Comparison of ENCODE assay signal across 27 cellular contexts in the genomic region with DNA sequence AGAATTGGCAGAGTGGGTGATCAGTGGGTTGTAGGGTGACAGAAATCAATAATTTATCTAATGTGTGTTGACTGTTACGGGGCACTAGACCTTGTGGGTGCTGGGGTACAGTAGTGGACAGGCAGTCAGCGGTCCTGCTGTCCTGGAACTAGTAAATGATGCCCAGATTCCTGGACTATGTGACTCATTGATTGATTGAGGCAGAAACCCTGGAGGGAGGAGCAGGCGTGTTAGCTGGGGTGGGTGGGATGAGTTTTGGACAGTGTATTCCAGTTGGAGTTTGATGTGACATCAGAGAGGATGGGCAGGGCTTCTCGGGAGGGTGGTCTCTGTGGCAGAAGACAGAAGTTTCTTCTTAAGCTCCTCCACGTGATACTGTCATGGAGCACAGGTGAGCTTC. TPM values are rescaled to one million over a fixed set of nuclear protein-coding genes. Genes with fewer than 3 reads are reported as not detected.
A peak's percentile ranks its signal among the peaks of the same experiment; 100 is the strongest.
DNase-seq lines count a peak whose midpoint lies in the region; ATAC-seq, FAIRE-seq and TF ChIP-seq lines count a peak whose summit lies in the region.
"Had no signal": no experiment of that assay in that cellular context is flagged by ENCODE, and none has a peak within 500 bp of the region (broad histone marks: within the 10 kb centered on the region; RNA-seq: fewer than 3 reads in every experiment).

No MANE protein-coding gene starts in this region.

- no peak overlapping the region for H2AFZ ChIP-seq in astrocyte (ENCODE audit: low read depth, low read length)
- H2AFZ ChIP-seq in mesenchymal stem cell (ENCODE audit: low read depth, low read length): no peak overlapping the region
- H2AFZ ChIP-seq: GM23338 had no signal

- H3K23ac ChIP-seq in mesenchymal stem cell (ENCODE audit: low read length in 2 of 2): no peak overlapping the region

- POLR2A ChIA-PET in activated naive CD8-positive, alpha-beta T cell treated with anti-CD3 and anti-CD28 coated beads, Interleukin-2, amount 10 ng/mL, durations not matched to agents 7 days and 5 days (lab: Charles Lee): interaction anchor here (1.0 kb wide), 2 partner anchors 24 to 98 kb away, joined by 3 to 4 read pairs; a partner anchor contains a TSS

- H3K4me1 ChIP-seq in astrocyte (ENCODE audit: insufficient read depth, low read length): peaks cover 12% of the 10 kb centered on the region
- peaks cover 6% of the 10 kb centered on the region for H3K4me1 ChIP-seq in mesenchymal stem cell (ENCODE audit: control insufficient read depth, insufficient read depth, low read depth, low read length)
- H3K4me1 ChIP-seq: ascending aorta had no signal

- peaks cover 29% of the 10 kb centered on the region for H3K4me1 Mint-ChIP-seq in activated naive CD8-positive, alpha-beta T cell treated with anti-CD3 and anti-CD28 coated beads, Interleukin-2, amount 10 ng/mL, durations not matched to agents 7 days and 5 days
- H3K4me1 Mint-ChIP-seq in activated naive CD8-positive, alpha-beta T cell treated with anti-CD3 and anti-CD28 coated beads for 36 hours: peaks cover 9% of the 10 kb centered on the region
- H3K4me1 Mint-ChIP-seq in astrocyte (ENCODE audit: low read depth, unreplicated experiment): peaks cover 15% of the 10 kb centered on the region
- H3K4me1 Mint-ChIP-seq: GM23338 had no signal

- no peak overlapping the region for H2AK5ac ChIP-seq in mesenchymal stem cell (ENCODE audit: low read length, severe bottlenecking)

- no peak overlapping the region for H2BK15ac ChIP-seq in mesenchymal stem cell (ENCODE audit: low read depth, poor library complexity, severe bottlenecking)

- no peak for TF ChIP-seq CTCF in astrocyte (IDR thresholded peaks at IDR 0.05; ENCODE audit: insufficient read depth, low read depth, low read length)

- H3K79me1 ChIP-seq in mesenchymal stem cell (replicated peaks; ENCODE audit: low read length, poor library complexity, severe bottlenecking): peaks cover 4% of the 10 kb centered on the region

- peak overlapping the region; percentile 13 for H3K27ac Mint-ChIP-seq in activated naive CD8-positive, alpha-beta T cell treated with anti-CD3 and anti-CD28 coated beads, Interleukin-2, amount 10 ng/mL, durations not matched to agents 7 days and 5 days
- no peak overlapping the region for H3K27ac Mint-ChIP-seq in activated naive CD8-positive, alpha-beta T cell treated with anti-CD3 and anti-CD28 coated beads for 36 hours
- no peak overlapping the region for H3K27ac Mint-ChIP-seq in astrocyte (ENCODE audit: unreplicated experiment)
- H3K27ac Mint-ChIP-seq: activated CD4-positive, alpha-beta memory T cell treated with anti-CD3 and anti-CD28 coated beads for 36 hours; activated naive CD4-positive, alpha-beta T cell treated with anti-CD3 and anti-CD28 coated beads for 36 hours; GM23338; nephron had no signal

- H3K4me3 ChIP-seq in astrocyte (ENCODE audit: insufficient read depth, low read depth, low read length) (no peak overlapping the region), mesenchymal stem cell (ENCODE audit: insufficient read depth in 1 of 2, low read depth in 1 of 2, low read length in 2 of 2) (no peak overlapping the region)
- H3K4me3 ChIP-seq: ascending aorta, esophagus squamous epithelium, GM23338, left lung, stomach had no signal

- no peak overlapping the region for H4K91ac ChIP-seq in mesenchymal stem cell (ENCODE audit: low read length)

- H3K9ac ChIP-seq in astrocyte (ENCODE audit: low read length) (no peak overlapping the region), mesenchymal stem cell (ENCODE audit: low read length) (peak overlapping the region; percentile 68)

- peaks cover 36% of the 10 kb centered on the region for H3K36me3 Mint-ChIP-seq in activated naive CD8-positive, alpha-beta T cell treated with anti-CD3 and anti-CD28 coated beads, Interleukin-2, amount 10 ng/mL, durations not matched to agents 7 days and 5 days
- H3K36me3 Mint-ChIP-seq in activated naive CD8-positive, alpha-beta T cell treated with anti-CD3 and anti-CD28 coated beads for 36 hours: peaks cover 24% of the 10 kb centered on the region
- H3K36me3 Mint-ChIP-seq in astrocyte (ENCODE audit: low read depth, unreplicated experiment): peaks cover 19% of the 10 kb centered on the region

- no peak overlapping the region for H3K27ac ChIP-seq in astrocyte (ENCODE audit: low read depth, low read length)
- no peak overlapping the region for H3K27ac ChIP-seq in mesenchymal stem cell (ENCODE audit: low read length, poor library complexity, severe bottlenecking)
- H3K27ac ChIP-seq: ascending aorta, stomach had no signal

- H3K79me2 ChIP-seq in astrocyte (ENCODE audit: insufficient read depth, low read length): no peaks in the 10 kb centered on the region

- no peak overlapping the region for H4K8ac ChIP-seq in mesenchymal stem cell (ENCODE audit: low read length)

- FAIRE-seq in astrocyte (lab: Jason Lieb, UNC): no peak
- FAIRE-seq: A204.1 had no signal

- H2BK5ac ChIP-seq in mesenchymal stem cell (ENCODE audit: low read depth, low read length, poor library complexity, severe bottlenecking): no peak overlapping the region

- H2BK120ac ChIP-seq in mesenchymal stem cell (ENCODE audit: low read depth, low read length): no peak overlapping the region

- no peak overlapping the region for H3K14ac ChIP-seq in mesenchymal stem cell (ENCODE audit: low read length in 2 of 2)

- no peaks in the 10 kb centered on the region for H3K27me3 Mint-ChIP-seq in activated naive CD8-positive, alpha-beta T cell treated with anti-CD3 and anti-CD28 coated beads, Interleukin-2, amount 10 ng/mL, durations not matched to agents 7 days and 5 days
- H3K27me3 Mint-ChIP-seq in activated naive CD8-positive, alpha-beta T cell treated with anti-CD3 and anti-CD28 coated beads for 36 hours: no peaks in the 10 kb centered on the region
- H3K27me3 Mint-ChIP-seq in astrocyte (ENCODE audit: low read depth, unreplicated experiment): no peaks in the 10 kb centered on the region
- H3K27me3 Mint-ChIP-seq: activated CD4-positive, alpha-beta memory T cell treated with anti-CD3 and anti-CD28 coated beads for 36 hours had no signal

- WGBS in mesenchymal stem cell: 92% methylated on average over 4 of the region's 5 CpGs

- H3K9me3 ChIP-seq in astrocyte (ENCODE audit: insufficient read depth, low read depth, low read length): no peaks in the 10 kb centered on the region
- H3K9me3 ChIP-seq in mesenchymal stem cell (ENCODE audit: control insufficient read depth, low read length): no peaks in the 10 kb centered on the region
- H3K9me3 ChIP-seq: ascending aorta, esophagus squamous epithelium, left lung, stomach had no signal

- TF ChIP-seq POLR2A in erythroblast (IDR thresholded peaks at IDR 0.05; ENCODE audit: low read length): no peak

- H3K9me3 Mint-ChIP-seq in activated naive CD8-positive, alpha-beta T cell treated with anti-CD3 and anti-CD28 coated beads, Interleukin-2, amount 10 ng/mL, durations not matched to agents 7 days and 5 days: no peaks in the 10 kb centered on the region
- H3K9me3 Mint-ChIP-seq in activated naive CD8-positive, alpha-beta T cell treated with anti-CD3 and anti-CD28 coated beads for 36 hours: no peaks in the 10 kb centered on the region
- H3K9me3 Mint-ChIP-seq in astrocyte (ENCODE audit: unreplicated experiment): no peaks in the 10 kb centered on the region
- H3K9me3 Mint-ChIP-seq: activated CD4-positive, alpha-beta memory T cell treated with anti-CD3 and anti-CD28 coated beads for 36 hours; activated naive CD4-positive, alpha-beta T cell treated with anti-CD3 and anti-CD28 coated beads for 36 hours; GM23338; nephron had no signal

- no peak for DNase-seq in activated naive CD8-positive, alpha-beta T cell treated with anti-CD3 and anti-CD28 coated beads, Interleukin-2, amount 10 ng/mL, durations not matched to agents 7 days and 5 days
- DNase-seq in activated naive CD8-positive, alpha-beta T cell treated with anti-CD3 and anti-CD28 coated beads for 36 hours: no peak
- DNase-seq in astrocyte (ENCODE audit: low read depth): peak; percentile 33
- DNase-seq in mesenchymal stem cell: no peak
- DNase-seq in epidermal melanocyte (ENCODE audit: insufficient read length, low spot score): no peak
- DNase-seq in stimulated activated CD4-positive, alpha-beta T cell treated with anti-CD3 and anti-CD28 coated beads, Interleukin-1b, Interleukin-23, amount 100 ng/mL, for 48 hours: no peak
- no peak for DNase-seq in erythroblast (lab: John Stamatoyannopoulos, UW)
- DNase-seq: activated CD4-positive, alpha-beta memory T cell treated with anti-CD3 and anti-CD28 coated beads for 36 hours; activated naive CD4-positive, alpha-beta T cell treated with anti-CD3 and anti-CD28 coated beads for 36 hours; C1 segment of cervical spinal cord; effector CD8-positive, alpha-beta T cell; esophagus squamous epithelium; GDM1; head of caudate nucleus; KG1; left lung; midbrain; NCI-H1930; NCI-H345; stimulated activated CD4-positive, alpha-beta T cell treated with anti-CD3 and anti-CD28 coated beads, Interleukin-4, amount 100 ng/mL, for 24 hours; stomach; T-helper 2 cell had no signal

- H3K4ac ChIP-seq in mesenchymal stem cell (ENCODE audit: low read depth in 1 of 2, low read length in 2 of 2): no peak overlapping the region

- H3K27me3 ChIP-seq in astrocyte (ENCODE audit: insufficient read depth, low read length) (no peaks in the 10 kb centered on the region), mesenchymal stem cell (ENCODE audit: control insufficient read depth in 1 of 2, insufficient read depth in 1 of 2, low read length in 2 of 2) (no peaks in the 10 kb centered on the region)
- H3K27me3 ChIP-seq: ascending aorta, esophagus squamous epithelium, left lung, stomach had no signal

- H3K36me3 ChIP-seq in astrocyte (ENCODE audit: insufficient read depth, low read length) (peaks cover 13% of the 10 kb centered on the region), mesenchymal stem cell (ENCODE audit: control insufficient read depth in 1 of 2, insufficient read depth in 2 of 2, low read depth in 1 of 2, low read length in 2 of 2) (peaks cover 36 to 38% of the 10 kb centered on the region in 2 experiments)

- no peak overlapping the region for H2BK12ac ChIP-seq in mesenchymal stem cell (ENCODE audit: low read length in 2 of 2)

- no peak for ATAC-seq in activated naive CD8-positive, alpha-beta T cell treated with anti-CD3 and anti-CD28 coated beads, Interleukin-2, amount 10 ng/mL, durations not matched to agents 7 days and 5 days (ENCODE audit: low read depth)
- ATAC-seq in HG02840 (IDR thresholded peaks at IDR 0.05; ENCODE audit: low FRiP score, unreplicated experiment): no peak
- ATAC-seq: GM23338, left lung had no signal

- H4K20me1 ChIP-seq in astrocyte (ENCODE audit: insufficient read depth, low read length): no peaks in the 10 kb centered on the region

- H3K4me2 ChIP-seq in astrocyte (ENCODE audit: low read length): no peak overlapping the region
- H3K4me2 ChIP-seq in mesenchymal stem cell (ENCODE audit: low read length, poor library complexity, severe bottlenecking): no peak overlapping the region
- H3K4me2 ChIP-seq: GM23338 had no signal

- H3K4me3 Mint-ChIP-seq in activated naive CD8-positive, alpha-beta T cell treated with anti-CD3 and anti-CD28 coated beads, Interleukin-2, amount 10 ng/mL, durations not matched to agents 7 days and 5 days: no peak overlapping the region
- H3K4me3 Mint-ChIP-seq in activated naive CD8-positive, alpha-beta T cell treated with anti-CD3 and anti-CD28 coated beads for 36 hours: no peak overlapping the region
- no peak overlapping the region for H3K4me3 Mint-ChIP-seq in astrocyte (ENCODE audit: unreplicated experiment)
- H3K4me3 Mint-ChIP-seq: activated CD4-positive, alpha-beta memory T cell treated with anti-CD3 and anti-CD28 coated beads for 36 hours; activated naive CD4-positive, alpha-beta T cell treated with anti-CD3 and anti-CD28 coated beads for 36 hours; GM23338; nephron had no signal

- H3K18ac ChIP-seq in mesenchymal stem cell (ENCODE audit: low read depth in 1 of 2, low read length in 2 of 2): no peak overlapping the region

RNA-seq across cellular contexts. Expression of a gene that starts 24.4 kb away (rescaled TPM):
- 10 to 100 TPM; 85.7 to 87.3 TPM for total RNA-seq in activated naive CD8-positive, alpha-beta T cell treated with anti-CD3 and anti-CD28 coated beads, Interleukin-2, amount 10 ng/mL, durations not matched to agents 7 days and 5 days
- total RNA-seq in activated naive CD8-positive, alpha-beta T cell treated with anti-CD3 and anti-CD28 coated beads for 36 hours: 10 to 100 TPM; 68.9 to 72.0 TPM
- 36.7 and 41.5 TPM in 2 replicates for total RNA-seq in astrocyte
- 14.6 TPM for polyA plus RNA-seq in mesenchymal stem cell (2013, experiment 1 of 2)
- 14.7 TPM for polyA plus RNA-seq in mesenchymal stem cell (2013, experiment 2 of 2)

RNA-seq across cellular contexts. Expression of a gene that starts 24.4 kb away (rescaled TPM):
- 10 to 100 TPM; 38.2 to 44.4 TPM for total RNA-seq in activated naive CD8-positive, alpha-beta T cell treated with anti-CD3 and anti-CD28 coated beads, Interleukin-2, amount 10 ng/mL, durations not matched to agents 7 days and 5 days
- total RNA-seq in activated naive CD8-positive, alpha-beta T cell treated with anti-CD3 and anti-CD28 coated beads for 36 hours: 10 to 100 TPM; 23.0 to 23.3 TPM
- total RNA-seq in astrocyte: 12.6 and 16.7 TPM in 2 replicates
- polyA plus RNA-seq in mesenchymal stem cell (2013, experiment 1 of 2): 7.0 TPM
- 7.0 TPM for polyA plus RNA-seq in mesenchymal stem cell (2013, experiment 2 of 2)
